Comparison of ENCODE assay signal across 7 cellular contexts in the genomic region with DNA sequence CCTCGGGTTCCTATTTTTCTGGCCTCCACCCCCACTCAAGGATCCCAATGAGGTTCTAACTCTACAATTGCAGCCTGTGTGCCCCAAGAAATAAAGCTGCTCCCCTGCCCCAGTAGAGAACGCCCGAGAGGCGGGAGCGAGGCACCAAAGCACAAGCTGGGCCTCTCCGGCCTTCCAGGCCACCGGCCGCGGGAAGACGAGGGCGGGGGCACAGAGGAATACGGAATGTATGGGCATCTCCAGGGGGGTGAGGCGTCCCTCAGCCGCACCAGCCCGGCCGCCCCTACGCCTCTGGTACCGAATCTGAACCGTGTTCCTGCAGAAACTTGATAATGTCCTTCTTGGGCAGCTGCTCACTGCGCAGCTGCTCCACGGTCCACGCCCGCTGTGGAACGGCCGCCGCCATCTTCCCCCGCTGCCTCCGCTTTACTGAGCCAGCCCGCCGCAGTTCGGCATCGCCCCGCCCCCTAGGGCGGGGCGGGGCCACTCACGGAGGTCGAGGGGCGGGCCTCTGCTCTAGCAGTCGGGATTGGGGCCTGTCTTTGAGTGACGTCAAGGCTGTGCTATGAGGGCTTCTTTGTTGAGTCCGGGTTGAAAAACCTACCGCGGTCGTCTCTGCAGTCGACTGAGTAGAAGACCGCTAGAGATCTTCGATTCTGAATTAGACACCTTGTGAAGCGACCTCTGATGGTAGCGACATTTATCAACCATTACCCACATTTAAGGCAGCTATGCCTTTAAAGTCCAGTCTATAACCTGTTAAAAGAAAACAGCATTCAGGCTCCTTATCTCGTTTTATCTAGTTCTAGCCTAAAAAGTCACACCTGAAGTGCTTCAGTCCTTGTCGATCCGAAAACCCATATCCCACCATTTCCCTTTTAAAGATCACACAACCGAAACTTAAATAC.
DNase-seq lines count a peak whose midpoint lies in the region; ATAC-seq and TF ChIP-seq lines count a peak whose summit lies in the region.

Gene FKBP3, minus strand, starts transcription at position 431 of the 908 bp plus-strand sequence. Its CDS starts 25 bp downstream, at position 406.

- DNase-seq in NCI-H2029 (lab: John Stamatoyannopoulos, UW) (peak; percentile 99), T-helper 9 cell (peak; percentile 90), astrocyte of the hippocampus (ENCODE audit: low read depth, low spot score) (peak; percentile 99), hippocampal formation (lab: John Stamatoyannopoulos, UW) (peak; percentile 95 to 99), retinal pigment epithelial cell (ENCODE audit: low read depth) (peak; percentile 98)

- TF ChIP-seq CTCF in retinal pigment epithelial cell (conservative IDR thresholded peaks at IDR 0.05; ENCODE audit: low read depth, low read length) = peak; percentile 13

- peak; percentile 88 for ATAC-seq in GM18502 (IDR thresholded peaks at IDR 0.05; ENCODE audit: poor library complexity, unreplicated experiment)
- ATAC-seq in HG02973 (IDR thresholded peaks at IDR 0.05; ENCODE audit: unreplicated experiment) = peak; percentile 88

- H3K4me3 ChIP-seq in retinal pigment epithelial cell (ENCODE audit: low read length) = peak within 1 kb of the TSS; percentile 89

Comparison
In these comparisons a context has a peak if more than half of its experiments do, and no peak if none do; other contexts are left out.
1. Peak in every context shown above with its lines: DNase-seq, ATAC-seq and H3K4me3 ChIP-seq.